13 cellular contexts compared by ENCODE assay signal in genomic region chr10:9545073-9545472, GRCh38.
"Had no signal": no experiment of that assay in that cellular context is flagged by ENCODE, and none has a peak within 500 bp of the region (broad histone marks: within the 10 kb centered on the region; RNA-seq: fewer than 3 reads in every experiment).

No MANE protein-coding gene starts in this region.

- H3K27me3 Mint-ChIP-seq: activated CD8-positive, alpha-beta memory T cell treated with anti-CD3 and anti-CD28 coated beads, Interleukin-2, amount 10 ng/mL, durations not matched to agents 7 days and 5 days had no signal

- H3K36me3 Mint-ChIP-seq: activated CD8-positive, alpha-beta memory T cell treated with anti-CD3 and anti-CD28 coated beads, Interleukin-2, amount 10 ng/mL, durations not matched to agents 7 days and 5 days; activated naive CD8-positive, alpha-beta T cell; mesothelial cell of epicardium; stimulated activated effector memory CD8-positive, alpha-beta T cell treated with anti-CD3 and anti-CD28 coated beads, Interleukin-12 subunit alpha, Interleukin-12 subunit beta, amount 100 ng/mL, for 72 hours had no signal

- H3K4me3 Mint-ChIP-seq: activated CD8-positive, alpha-beta memory T cell treated with anti-CD3 and anti-CD28 coated beads, Interleukin-2, amount 10 ng/mL, durations not matched to agents 7 days and 5 days; activated naive CD8-positive, alpha-beta T cell; activated T-cell treated with anti-CD3 and anti-CD28 coated beads, Interleukin-2, amount 50 U/mL, for 24 hours; mesothelial cell of epicardium; stimulated activated effector memory CD8-positive, alpha-beta T cell treated with anti-CD3 and anti-CD28 coated beads, Interleukin-12 subunit alpha, Interleukin-12 subunit beta, amount 100 ng/mL, for 72 hours had no signal

- H3K4me3 ChIP-seq: esophagus squamous epithelium, heart right ventricle, pancreas, skin epidermis, tibial nerve had no signal

- H3K27ac Mint-ChIP-seq: activated CD8-positive, alpha-beta memory T cell treated with anti-CD3 and anti-CD28 coated beads, Interleukin-2, amount 10 ng/mL, durations not matched to agents 7 days and 5 days; activated naive CD8-positive, alpha-beta T cell; activated T-cell treated with anti-CD3 and anti-CD28 coated beads, Interleukin-2, amount 50 U/mL, for 24 hours; mesothelial cell of epicardium; stimulated activated effector memory CD8-positive, alpha-beta T cell treated with anti-CD3 and anti-CD28 coated beads, Interleukin-12 subunit alpha, Interleukin-12 subunit beta, amount 100 ng/mL, for 72 hours had no signal

- H3K4me1 Mint-ChIP-seq: activated CD8-positive, alpha-beta memory T cell treated with anti-CD3 and anti-CD28 coated beads, Interleukin-2, amount 10 ng/mL, durations not matched to agents 7 days and 5 days; stimulated activated effector memory CD8-positive, alpha-beta T cell treated with anti-CD3 and anti-CD28 coated beads, Interleukin-12 subunit alpha, Interleukin-12 subunit beta, amount 100 ng/mL, for 72 hours had no signal

- H3K4me1 ChIP-seq: esophagus squamous epithelium, pancreas, tibial nerve had no signal

- H3K36me3 ChIP-seq: esophagus squamous epithelium, heart right ventricle, pancreas, tibial nerve had no signal

- H3K27ac ChIP-seq: esophagus squamous epithelium, heart right ventricle, pancreas, skin epidermis, tibial nerve had no signal

- DNase-seq: activated CD4-positive, alpha-beta T cell treated with anti-CD3 and anti-CD28 coated beads, Interleukin-2, amount 50 U/mL, for 48 hours; activated CD4-positive, CD25-positive, alpha-beta regulatory T cell treated with anti-CD3 and anti-CD28 coated beads, Interleukin-2, amount 50 U/mL, for 72 hours; activated CD8-positive, alpha-beta memory T cell treated with anti-CD3 and anti-CD28 coated beads, Interleukin-2, amount 10 ng/mL, durations not matched to agents 7 days and 5 days; activated gamma-delta T cell; activated T-cell treated with anti-CD3 and anti-CD28 coated beads, Interleukin-2, amount 50 U/mL, for 24 hours; esophagus squamous epithelium; heart right ventricle; pancreas had no signal

- H3K9me3 ChIP-seq: esophagus squamous epithelium, pancreas had no signal

- H3K27me3 ChIP-seq: esophagus squamous epithelium, heart right ventricle, pancreas, tibial nerve had no signal
